Comparison of ENCODE assay signal across 8 cellular contexts in genomic region chr19:23273594-23274412, GRCh38. TPM values are rescaled to one million over a fixed set of nuclear protein-coding genes. Genes with fewer than 3 reads are reported as not detected.
DNase-seq lines count a peak whose midpoint lies in the region; ATAC-seq, FAIRE-seq and TF ChIP-seq lines count a peak whose summit lies in the region.

No MANE protein-coding gene starts in this region.

- peak overlapping the region; percentile 95 for H3K4me3 Mint-ChIP-seq in astrocyte (ENCODE audit: unreplicated experiment)

- H3K9me3 Mint-ChIP-seq in astrocyte (ENCODE audit: unreplicated experiment) = peaks cover 7% of the 10 kb centered on the region

- no peaks in the 10 kb centered on the region for H3K36me3 ChIP-seq in astrocyte (ENCODE audit: insufficient read depth, low read length)
- H3K36me3 ChIP-seq in rectal smooth muscle tissue (ENCODE audit: control insufficient read depth, insufficient read depth, low read length) = peaks cover 2% of the 10 kb centered on the region

- H3K9me3 ChIP-seq in astrocyte (ENCODE audit: insufficient read depth, low read depth, low read length) = no peaks in the 10 kb centered on the region

- H3K27me3 Mint-ChIP-seq in astrocyte (ENCODE audit: low read depth, unreplicated experiment) = no peaks in the 10 kb centered on the region

- no peaks in the 10 kb centered on the region for H3K4me1 Mint-ChIP-seq in astrocyte (ENCODE audit: low read depth, unreplicated experiment)

- H4K20me1 ChIP-seq in astrocyte (ENCODE audit: insufficient read depth, low read length) = no peaks in the 10 kb centered on the region

- H3K27ac Mint-ChIP-seq in astrocyte (ENCODE audit: unreplicated experiment) = peak overlapping the region; percentile 12

- FAIRE-seq in astrocyte (lab: Jason Lieb, UNC) = no peak

- H3K27ac ChIP-seq in astrocyte (ENCODE audit: low read depth, low read length) = peak overlapping the region; percentile 52
- peak overlapping the region; percentile 73 for H3K27ac ChIP-seq in rectal smooth muscle tissue (ENCODE audit: low read depth, low read length)

- peak overlapping the region; percentile 100 for H2AFZ ChIP-seq in astrocyte (ENCODE audit: low read depth, low read length)

- TF ChIP-seq CTCF in GM12864 (IDR thresholded peaks at IDR 0.05; ENCODE audit: low read depth, low read length, missing control alignments) (peak; percentile 16), astrocyte (IDR thresholded peaks at IDR 0.05; ENCODE audit: insufficient read depth, low read depth, low read length) (no peak)

- H3K9ac ChIP-seq in astrocyte (ENCODE audit: low read length) (peak overlapping the region; percentile 89), rectal smooth muscle tissue (ENCODE audit: low read length) (peak overlapping the region; percentile 35)

- H3K4me3 ChIP-seq in GM12864 (ENCODE audit: low read depth, low read length) (peak overlapping the region; percentile 98), astrocyte (ENCODE audit: insufficient read depth, low read depth, low read length) (peak overlapping the region; percentile 95), rectal smooth muscle tissue (ENCODE audit: low read length) (peak overlapping the region; percentile 88)

- ATAC-seq in HG02759 (IDR thresholded peaks at IDR 0.05; ENCODE audit: unreplicated experiment) = peak; percentile 100

- H3K79me2 ChIP-seq in astrocyte (ENCODE audit: insufficient read depth, low read length) = no peaks in the 10 kb centered on the region

- DNase-seq in GM12864 (ENCODE audit: low read depth) = peak; percentile 85
- DNase-seq in NCI-H146 (lab: John Stamatoyannopoulos, UW) = peak; percentile 97
- DNase-seq in T-helper 2 cell = peak; percentile 71 to 95 (median 86)
- peak; percentile 80 for DNase-seq in astrocyte (ENCODE audit: low read depth)
- peak; percentile 92 for DNase-seq in hepatic stellate cell (ENCODE audit: low spot score)
- no peak for DNase-seq in NOMO-1 treated with DMSO at 0.1 percent for 48 hours (lab: John Stamatoyannopoulos, UW; ENCODE audit: unreplicated experiment)

- H3K4me1 ChIP-seq in astrocyte (ENCODE audit: insufficient read depth, low read length) = no peaks in the 10 kb centered on the region
- H3K4me1 ChIP-seq in rectal smooth muscle tissue (ENCODE audit: control insufficient read depth, insufficient read depth, low read length) = peaks cover 2% of the 10 kb centered on the region

- peak overlapping the region; percentile 91 for H3K4me2 ChIP-seq in astrocyte (ENCODE audit: low read length)

- peaks cover 7% of the 10 kb centered on the region for H3K36me3 Mint-ChIP-seq in astrocyte (ENCODE audit: low read depth, unreplicated experiment)

- H3K27me3 ChIP-seq in astrocyte (ENCODE audit: insufficient read depth, low read length) (no peaks in the 10 kb centered on the region), rectal smooth muscle tissue (ENCODE audit: control insufficient read depth, insufficient read depth, low read length) (no peaks in the 10 kb centered on the region)

RNA-seq across cellular contexts. Expression of gene ZNF724, which starts 23.6 kb away (rescaled TPM):
- total RNA-seq in astrocyte = 4.0 and 6.1 TPM in 2 replicates
